ENCODE assay signal across 11 cellular contexts in genomic region chr13:94707400-94708021, GRCh38. TPM values are rescaled to one million over a fixed set of nuclear protein-coding genes. Genes with fewer than 3 reads are reported as not detected.
DNase-seq lines count a peak whose midpoint lies in the region; ATAC-seq and TF ChIP-seq lines count a peak whose summit lies in the region.
"Had no signal": no experiment of that assay in that cellular context is flagged by ENCODE, and none has a peak within 500 bp of the region (broad histone marks: within the 10 kb centered on the region; RNA-seq: fewer than 3 reads in every experiment).

No MANE protein-coding gene starts in this region.

- H2AFZ ChIP-seq in hepatocyte = peak overlapping the region; percentile 40

- H3K27ac Mint-ChIP-seq in activated CD4-positive, alpha-beta memory T cell treated with anti-CD3 and anti-CD28 coated beads, Interleukin-2, amount 10 ng/mL, durations not matched to agents 7 days and 5 days = no peak overlapping the region
- H3K27ac Mint-ChIP-seq in activated CD4-positive, alpha-beta memory T cell treated with anti-CD3 and anti-CD28 coated beads for 36 hours = no peak overlapping the region
- no peak overlapping the region for H3K27ac Mint-ChIP-seq in stimulated activated memory B cell treated with anti-CD40 and anti-IgM and Interleukin-4, amounts not matched to agents 10 μg/mL and 1 μg/mL and 100 μg/mL, for 72 hours

- no peaks in the 10 kb centered on the region for H3K9me2 ChIP-seq in hepatocyte (replicated peaks; ENCODE audit: insufficient read depth)

- H3K27ac ChIP-seq in SK-N-MC = no peak overlapping the region
- H3K27ac ChIP-seq in hepatocyte = no peak overlapping the region
- H3K27ac ChIP-seq: BLaER1 treated with 17β-estradiol and CSF1 and Interleukin-3, amounts not matched to agents 10 nM and 100 nM; epithelial cell of prostate had no signal

- H3K36me3 Mint-ChIP-seq in activated CD4-positive, alpha-beta memory T cell treated with anti-CD3 and anti-CD28 coated beads, Interleukin-2, amount 10 ng/mL, durations not matched to agents 7 days and 5 days (ENCODE audit: low read depth) = peaks cover 9% of the 10 kb centered on the region
- peaks cover 2% of the 10 kb centered on the region for H3K36me3 Mint-ChIP-seq in activated CD4-positive, alpha-beta memory T cell treated with anti-CD3 and anti-CD28 coated beads for 36 hours
- no peaks in the 10 kb centered on the region for H3K36me3 Mint-ChIP-seq in stimulated activated memory B cell treated with anti-CD40 and anti-IgM and Interleukin-4, amounts not matched to agents 10 μg/mL and 1 μg/mL and 100 μg/mL, for 72 hours

- intact Hi-C loops in activated CD4-positive, alpha-beta memory T cell treated with anti-CD3 and anti-CD28 coated beads for 36 hours (cut with micrococcal nuclease) = loop anchor here (2.0 to 5.0 kb wide), 2 partner anchors 47 to 260 kb away; no protein-coding TSS in a partner anchor

- H3K27me3 Mint-ChIP-seq in activated CD4-positive, alpha-beta memory T cell treated with anti-CD3 and anti-CD28 coated beads, Interleukin-2, amount 10 ng/mL, durations not matched to agents 7 days and 5 days = peaks cover 87% of the 10 kb centered on the region
- H3K27me3 Mint-ChIP-seq in activated CD4-positive, alpha-beta memory T cell treated with anti-CD3 and anti-CD28 coated beads for 36 hours = peaks cover 76% of the 10 kb centered on the region
- H3K27me3 Mint-ChIP-seq in stimulated activated memory B cell treated with anti-CD40 and anti-IgM and Interleukin-4, amounts not matched to agents 10 μg/mL and 1 μg/mL and 100 μg/mL, for 72 hours = peaks cover 76% of the 10 kb centered on the region

- peak overlapping the region; percentile 24 for H3K4me3 Mint-ChIP-seq in activated CD4-positive, alpha-beta memory T cell treated with anti-CD3 and anti-CD28 coated beads, Interleukin-2, amount 10 ng/mL, durations not matched to agents 7 days and 5 days
- H3K4me3 Mint-ChIP-seq in activated CD4-positive, alpha-beta memory T cell treated with anti-CD3 and anti-CD28 coated beads for 36 hours = no peak overlapping the region
- H3K4me3 Mint-ChIP-seq in stimulated activated memory B cell treated with anti-CD40 and anti-IgM and Interleukin-4, amounts not matched to agents 10 μg/mL and 1 μg/mL and 100 μg/mL, for 72 hours = no peak overlapping the region

- no peak for ATAC-seq in stimulated activated memory B cell treated with anti-CD40 and anti-IgM and Interleukin-4, amounts not matched to agents 10 μg/mL and 1 μg/mL and 100 μg/mL, for 72 hours

- no peak for DNase-seq in activated CD4-positive, alpha-beta memory T cell treated with anti-CD3 and anti-CD28 coated beads, Interleukin-2, amount 10 ng/mL, durations not matched to agents 7 days and 5 days
- no peak for DNase-seq in activated CD4-positive, alpha-beta memory T cell treated with anti-CD3 and anti-CD28 coated beads for 36 hours
- DNase-seq in SK-N-MC (ENCODE audit: low read depth, low spot score) (no peak), hepatocyte (ENCODE audit: low spot score) (no peak), foreskin melanocyte (no peak), HCEC 1CT (no peak)
- peak; percentile 25 for DNase-seq in stimulated activated CD8-positive, alpha-beta memory T cell treated with anti-CD3 and anti-CD28 coated beads, Interleukin-4, amount 100 ng/mL, for 48 hours
- DNase-seq: NCI-H526 treated with DMSO at 0.1 percent for 48 hours had no signal

- H3K36me3 ChIP-seq in SK-N-MC (ENCODE audit: insufficient read depth, low read length) (no peaks in the 10 kb centered on the region), hepatocyte (replicated peaks; ENCODE audit: insufficient read depth, low read depth) (no peaks in the 10 kb centered on the region)
- H3K36me3 ChIP-seq: BLaER1 treated with 17β-estradiol and CSF1 and Interleukin-3, amounts not matched to agents 10 nM and 100 nM had no signal

- H3K9ac ChIP-seq in SK-N-MC (ENCODE audit: insufficient read length) = no peak overlapping the region
- H3K9ac ChIP-seq: BLaER1 treated with 17β-estradiol and CSF1 and Interleukin-3, amounts not matched to agents 10 nM and 100 nM had no signal

- H3K9me3 ChIP-seq in SK-N-MC (ENCODE audit: low read depth, low read length) (no peaks in the 10 kb centered on the region), hepatocyte (ENCODE audit: low read depth) (no peaks in the 10 kb centered on the region)

- peaks cover 20% of the 10 kb centered on the region for H3K4me1 ChIP-seq in hepatocyte (ENCODE audit: insufficient read depth)

- POLR2A ChIA-PET in activated CD4-positive, alpha-beta memory T cell treated with anti-CD3 and anti-CD28 coated beads, Interleukin-2, amount 10 ng/mL, durations not matched to agents 7 days and 5 days (lab: Charles Lee) = no interaction called here
- POLR2A ChIA-PET in activated CD4-positive, alpha-beta memory T cell treated with anti-CD3 and anti-CD28 coated beads for 36 hours (lab: Charles Lee) = no interaction called here

- CTCF ChIA-PET in activated CD4-positive, alpha-beta memory T cell treated with anti-CD3 and anti-CD28 coated beads, Interleukin-2, amount 10 ng/mL, durations not matched to agents 7 days and 5 days (lab: Charles Lee) = no interaction called here
- CTCF ChIA-PET in activated CD4-positive, alpha-beta memory T cell treated with anti-CD3 and anti-CD28 coated beads for 36 hours (lab: Charles Lee) = no interaction called here

- H3K79me2 ChIP-seq in hepatocyte = no peaks in the 10 kb centered on the region

- peak overlapping the region; percentile 71 for H3K4me2 ChIP-seq in hepatocyte

- H3K27me3 ChIP-seq in hepatocyte = peaks cover 95% of the 10 kb centered on the region

- 1% methylated on average over 41 of the region's 41 CpGs for WGBS in hepatocyte (ENCODE audit: low lambda C conversion rate, missing lambda C conversion rate)

- peak overlapping the region; percentile 47 for H3K4me3 ChIP-seq in SK-N-MC
- H3K4me3 ChIP-seq in hepatocyte = no peak overlapping the region

- H3K4me1 Mint-ChIP-seq in activated CD4-positive, alpha-beta memory T cell treated with anti-CD3 and anti-CD28 coated beads, Interleukin-2, amount 10 ng/mL, durations not matched to agents 7 days and 5 days = peaks cover 21% of the 10 kb centered on the region
- peaks cover 23% of the 10 kb centered on the region for H3K4me1 Mint-ChIP-seq in activated CD4-positive, alpha-beta memory T cell treated with anti-CD3 and anti-CD28 coated beads for 36 hours (ENCODE audit: low read depth)
- peaks cover 6% of the 10 kb centered on the region for H3K4me1 Mint-ChIP-seq in stimulated activated memory B cell treated with anti-CD40 and anti-IgM and Interleukin-4, amounts not matched to agents 10 μg/mL and 1 μg/mL and 100 μg/mL, for 72 hours

- peaks cover 3% of the 10 kb centered on the region for H3K9me3 Mint-ChIP-seq in activated CD4-positive, alpha-beta memory T cell treated with anti-CD3 and anti-CD28 coated beads, Interleukin-2, amount 10 ng/mL, durations not matched to agents 7 days and 5 days
- no peaks in the 10 kb centered on the region for H3K9me3 Mint-ChIP-seq in activated CD4-positive, alpha-beta memory T cell treated with anti-CD3 and anti-CD28 coated beads for 36 hours
- H3K9me3 Mint-ChIP-seq in stimulated activated memory B cell treated with anti-CD40 and anti-IgM and Interleukin-4, amounts not matched to agents 10 μg/mL and 1 μg/mL and 100 μg/mL, for 72 hours = peaks cover 6% of the 10 kb centered on the region

- TF ChIP-seq CTCF in hepatocyte (IDR thresholded peaks at IDR 0.05; ENCODE audit: poor library complexity) = no peak

- H4K20me1 ChIP-seq in hepatocyte (ENCODE audit: insufficient read depth, poor library complexity, severe bottlenecking) = no peaks in the 10 kb centered on the region

RNA-seq across cellular contexts. Expression of gene SOX21, which starts 4.8 kb away (rescaled TPM):
- total RNA-seq in activated CD4-positive, alpha-beta memory T cell treated with anti-CD3 and anti-CD28 coated beads, Interleukin-2, amount 10 ng/mL, durations not matched to agents 7 days and 5 days = not detected
- not detected for total RNA-seq in activated CD4-positive, alpha-beta memory T cell treated with anti-CD3 and anti-CD28 coated beads for 36 hours
- 0.12 and 0.90 TPM in 2 replicates for total RNA-seq in hepatocyte
- polyA plus RNA-seq in hepatocyte = 0.17 and 0.65 TPM in 2 replicates
